In genomic region chr18:32310119-32310518, GRCh38 we compare ENCODE assay signal across 19 cellular contexts.
DNase-seq lines count a peak whose midpoint lies in the region; ATAC-seq and TF ChIP-seq lines count a peak whose summit lies in the region.
"Had no signal": no experiment of that assay in that cellular context is flagged by ENCODE, and none has a peak within 500 bp of the region (broad histone marks: within the 10 kb centered on the region; RNA-seq: fewer than 3 reads in every experiment).

No MANE protein-coding gene starts in this region.

- DNase-seq in Right ventricle myocardium superior (no peak), cardiac septum (ENCODE audit: low spot score) (no peak), fibroblast of lung (ENCODE audit: low read depth in 2 of 2) (peak; percentile 60 to 67), mucosa of descending colon (no peak), aorta (no peak), T-helper 1 cell (no peak), MG63 (no peak)
- no peak for DNase-seq in activated CD4-positive, alpha-beta T cell treated with anti-CD3 and anti-CD28 coated beads, Interleukin-2, amount 50 U/mL, for 4 hours
- DNase-seq: activated CD8-positive, alpha-beta memory T cell treated with anti-CD3 and anti-CD28 coated beads for 24 hours; activated gamma-delta T cell; DMS 273 treated with DMSO at 0.1 percent for 48 hours; hippocampal formation; NCI-H2029; nucleus accumbens; stimulated activated CD4-positive, alpha-beta T cell treated with anti-CD3 and anti-CD28 coated beads, Interleukin-12 subunit alpha, Interleukin-12 subunit beta, amount 100 ng/mL, for 4 hours had no signal

- 16 to 20% methylated on average over 5 of the region's 5 CpGs for whole genome bisulfite sequencing in aorta, 2 donors

- no peak overlapping the region for H3K27ac ChIP-seq in fibroblast of lung (ENCODE audit: insufficient read depth, low read length)
- peak overlapping the region in 1 of 2 donors; percentile 57 for H3K27ac ChIP-seq in aorta (ENCODE audit: low read depth in 1 of 2, low read length in 2 of 2)
- H3K27ac ChIP-seq: cardiac muscle cell, suprapubic skin had no signal

- H3K27me3 ChIP-seq in fibroblast of lung (ENCODE audit: control insufficient read depth, insufficient read depth, low read length) (no peaks in the 10 kb centered on the region), aorta (ENCODE audit: control insufficient read depth in 1 of 2, insufficient read depth in 2 of 2, low read length in 1 of 2) (no peaks in the 10 kb centered on the region), MG63 (no peaks in the 10 kb centered on the region)
- H3K27me3 ChIP-seq: cardiac muscle cell, suprapubic skin had no signal

- peak; percentile 56 for ATAC-seq in Right ventricle myocardium superior (ENCODE audit: poor library complexity)
- ATAC-seq in mucosa of descending colon, result peak; percentile 34
- peak; percentile 73 for ATAC-seq in aorta (ENCODE audit: low FRiP score)

- no peak overlapping the region for H3K4me2 ChIP-seq in fibroblast of lung (ENCODE audit: extremely low read depth, insufficient read depth, low read length)

- H2AFZ ChIP-seq in fibroblast of lung (ENCODE audit: low read length), result no peak overlapping the region

- H3K9ac ChIP-seq in fibroblast of lung (ENCODE audit: insufficient read depth, low read length), result no peak overlapping the region

- no peaks in the 10 kb centered on the region for H3K9me3 ChIP-seq in fibroblast of lung (ENCODE audit: control insufficient read depth, insufficient read depth, low read depth, low read length)
- H3K9me3 ChIP-seq in mucosa of descending colon, result no peaks in the 10 kb centered on the region
- H3K9me3 ChIP-seq in aorta (ENCODE audit: control insufficient read depth, low read length), result no peaks in the 10 kb centered on the region
- H3K9me3 ChIP-seq in MG63, result no peaks in the 10 kb centered on the region
- H3K9me3 ChIP-seq: HAP-1, suprapubic skin had no signal

- no peak overlapping the region for H3K4me3 ChIP-seq in fibroblast of lung (replicated peaks in 1 of 4; ENCODE audit: control extremely low read depth in 1 of 4, insufficient read depth in 1 of 4, low read depth in 3 of 4, low read length in 4 of 4)
- no peak overlapping the region for H3K4me3 ChIP-seq in mucosa of descending colon
- no peak overlapping the region for H3K4me3 ChIP-seq in aorta (ENCODE audit: low read length in 2 of 2)
- no peak overlapping the region for H3K4me3 ChIP-seq in MG63
- H3K4me3 ChIP-seq: cardiac muscle cell, HAP-1, lung, suprapubic skin had no signal

- no peaks in the 10 kb centered on the region for H3K4me1 ChIP-seq in fibroblast of lung (ENCODE audit: control insufficient read depth, extremely low read depth, insufficient read depth, low read length)
- H3K4me1 ChIP-seq in mucosa of descending colon (ENCODE audit: low read depth), result no peaks in the 10 kb centered on the region
- H3K4me1 ChIP-seq in aorta (ENCODE audit: control insufficient read depth in 1 of 2, insufficient read depth in 2 of 2, low read length in 2 of 2), result peaks cover 2 to 8% of the 10 kb centered on the region in 2 donors
- H3K4me1 ChIP-seq: HAP-1 had no signal

- no peak for TF ChIP-seq CTCF in fibroblast of lung (conservative IDR thresholded peaks at IDR 0.05 in 1 of 2, IDR thresholded peaks at IDR 0.05 in 1 of 2; ENCODE audit: low read depth in 1 of 2, low read length in 2 of 2)
- no peak for TF ChIP-seq CTCF in mucosa of descending colon (IDR thresholded peaks at IDR 0.05)

- intact Hi-C loops in Right ventricle myocardium superior (cut with DNase I), result no loop called here
- intact Hi-C loops in cardiac septum (cut with DNase I), result no loop called here
- intact Hi-C loops in mucosa of descending colon (cut with DNase I, micrococcal nuclease), result no loop called here
- intact Hi-C loops in aorta (cut with DNase I), result no loop called here

- no peaks in the 10 kb centered on the region for H4K20me1 ChIP-seq in fibroblast of lung (ENCODE audit: control insufficient read depth, extremely low read depth, insufficient read depth, low read length)

- no peaks in the 10 kb centered on the region for H3K79me2 ChIP-seq in fibroblast of lung (ENCODE audit: control insufficient read depth, insufficient read depth, low read length)

- H3K36me3 ChIP-seq in fibroblast of lung (ENCODE audit: control insufficient read depth, insufficient read depth, low read length), result no peaks in the 10 kb centered on the region
- H3K36me3 ChIP-seq in mucosa of descending colon (ENCODE audit: low read depth), result no peaks in the 10 kb centered on the region
- H3K36me3 ChIP-seq in aorta (ENCODE audit: control insufficient read depth in 1 of 2, insufficient read depth in 2 of 2, low read length in 1 of 2), result no peaks in the 10 kb centered on the region
- H3K36me3 ChIP-seq in MG63, result no peaks in the 10 kb centered on the region
- H3K36me3 ChIP-seq: HAP-1, suprapubic skin had no signal

Comparison
In these comparisons a context has a peak if more than half of its experiments do, and no peak if none do; other contexts are left out.
1. DNase-seq: peak in fibroblast of lung (2 of 2); none in Right ventricle myocardium superior (single experiment), cardiac septum (single experiment), mucosa of descending colon (0 of 3), aorta (0 of 2), T-helper 1 cell (0 of 5), MG63 (single experiment) and activated CD4-positive, alpha-beta T cell treated with anti-CD3 and anti-CD28 coated beads, Interleukin-2, amount 50 U/mL, for 4 hours (0 of 2).
2. Peak in every context shown above with its lines, with median percentiles within 50 percentile points of each other: ATAC-seq.